Comparison of ENCODE assay signal across 13 cellular contexts in the genomic region with DNA sequence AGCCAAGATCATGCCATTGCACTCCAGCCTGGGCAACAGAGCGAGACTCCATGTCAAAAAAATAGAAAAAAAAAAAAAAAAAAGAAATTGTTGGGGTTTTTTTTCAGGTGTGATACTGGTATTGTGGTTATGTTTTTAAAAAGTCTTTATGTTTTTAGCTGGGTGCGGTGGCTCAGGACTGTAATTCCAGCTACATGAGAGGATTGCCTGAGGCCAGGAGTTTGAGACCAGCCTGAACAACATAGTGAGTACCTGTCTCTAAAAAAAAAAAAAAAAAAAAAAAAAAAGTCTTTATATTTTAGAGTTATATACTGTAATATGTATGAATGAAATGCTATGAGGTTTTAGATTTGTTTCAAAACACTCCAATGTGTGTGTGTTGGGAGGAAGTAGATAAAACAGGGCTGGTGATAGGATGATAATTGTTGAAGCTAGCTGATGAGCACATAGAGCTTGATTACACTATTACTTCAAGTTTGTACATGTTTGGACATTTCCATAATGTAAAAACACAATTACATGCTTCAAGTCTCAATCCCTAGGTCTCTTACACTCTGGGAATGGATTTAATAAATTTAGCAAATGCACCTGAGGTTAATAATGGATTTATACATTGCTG. TPM values are rescaled to one million over a fixed set of nuclear protein-coding genes. Genes with fewer than 3 reads are reported as not detected.
DNase-seq lines count a peak whose midpoint lies in the region; FAIRE-seq and TF ChIP-seq lines count a peak whose summit lies in the region.
"Had no signal": no experiment of that assay in that cellular context is flagged by ENCODE, and none has a peak within 500 bp of the region (broad histone marks: within the 10 kb centered on the region; RNA-seq: fewer than 3 reads in every experiment).

No MANE protein-coding gene starts in this region.

- H3K4ac ChIP-seq in trophoblast cell (ENCODE audit: low read depth, low read length) = no peak overlapping the region

- H3K27ac ChIP-seq in OCI-LY1 (ENCODE audit: low read depth, low read length, poor library complexity, severe bottlenecking) (peak overlapping the region; percentile 98), trophoblast cell (ENCODE audit: low read depth, low read length) (no peak overlapping the region), OCI-LY7 (ENCODE audit: low read depth, low read length, poor library complexity, severe bottlenecking) (no peak overlapping the region)
- H3K27ac ChIP-seq: body of pancreas had no signal

- no peak overlapping the region for H3K4me3 Mint-ChIP-seq in activated CD4-positive, alpha-beta T cell treated with anti-CD3 and anti-CD28 coated beads, Interleukin-2, amount 10 ng/mL, durations not matched to agents 7 days and 5 days
- H3K4me3 Mint-ChIP-seq in brain = no peak overlapping the region

- H3K9ac ChIP-seq in OCI-LY1 (ENCODE audit: low read length) = no peak overlapping the region
- no peak overlapping the region for H3K9ac ChIP-seq in trophoblast cell (ENCODE audit: low read length)

- H2AFZ ChIP-seq in OCI-LY1 (ENCODE audit: low read length) (no peak overlapping the region), trophoblast cell (ENCODE audit: insufficient read depth, low read length, poor library complexity) (no peak overlapping the region), OCI-LY7 (ENCODE audit: low read length) (no peak overlapping the region)

- DNase-seq in activated CD4-positive, alpha-beta T cell treated with anti-CD3 and anti-CD28 coated beads, Interleukin-2, amount 10 ng/mL, durations not matched to agents 7 days and 5 days = no peak
- DNase-seq in activated CD4-positive, alpha-beta T cell treated with anti-CD3 and anti-CD28 coated beads for 48 hours = no peak
- peak; percentile 48 to 58 for DNase-seq in trophoblast cell
- no peak for DNase-seq in OCI-LY7 (ENCODE audit: low spot score)
- DNase-seq in HTR-8/SVneo (ENCODE audit: insufficient read length, low spot score) = no peak
- no peak for DNase-seq in NCI-H187 treated with DMSO at 0.1 percent for 48 hours (lab: John Stamatoyannopoulos, UW)
- DNase-seq: body of pancreas, HCEC 1CT, NCI-H510A, transverse colon had no signal

- H2BK12ac ChIP-seq in trophoblast cell (ENCODE audit: low read length) = no peak overlapping the region

- H3K36me3 Mint-ChIP-seq in activated CD4-positive, alpha-beta T cell treated with anti-CD3 and anti-CD28 coated beads, Interleukin-2, amount 10 ng/mL, durations not matched to agents 7 days and 5 days (ENCODE audit: low read depth) = peaks cover 67% of the 10 kb centered on the region
- H3K36me3 Mint-ChIP-seq in brain = peaks cover 15% of the 10 kb centered on the region

- H2BK120ac ChIP-seq in trophoblast cell (ENCODE audit: insufficient read depth, low read length, poor library complexity) = no peak overlapping the region

- peaks cover 29% of the 10 kb centered on the region for H3K79me1 ChIP-seq in trophoblast cell (ENCODE audit: low read length)

- H3K36me3 ChIP-seq in OCI-LY1 (ENCODE audit: insufficient read depth, low read length) (no peaks in the 10 kb centered on the region), trophoblast cell (ENCODE audit: control insufficient read depth in 1 of 2, insufficient read depth in 2 of 2, low read length in 2 of 2) (no peaks in the 10 kb centered on the region), OCI-LY7 (ENCODE audit: insufficient read depth, low read length) (no peaks in the 10 kb centered on the region)
- H3K36me3 ChIP-seq: transverse colon had no signal

- CTCF ChIA-PET in activated CD4-positive, alpha-beta T cell treated with anti-CD3 and anti-CD28 coated beads, Interleukin-2, amount 10 ng/mL, durations not matched to agents 7 days and 5 days (lab: Charles Lee) = interaction anchor here (0.5 to 5.2 kb wide), 3 partner anchors 10 to 1215 kb away, joined by 3 to 78 read pairs (median 3); no protein-coding TSS in a partner anchor
- CTCF ChIA-PET in OCI-LY7 (lab: Charles Lee; ENCODE audit: unreplicated experiment) = no interaction called here

- H3K27me3 Mint-ChIP-seq in activated CD4-positive, alpha-beta T cell treated with anti-CD3 and anti-CD28 coated beads, Interleukin-2, amount 10 ng/mL, durations not matched to agents 7 days and 5 days = no peaks in the 10 kb centered on the region
- peaks cover 2% of the 10 kb centered on the region for H3K27me3 Mint-ChIP-seq in brain

- H3K9me3 ChIP-seq in OCI-LY1 (ENCODE audit: low read length) = peaks cover 5% of the 10 kb centered on the region
- peaks cover 2% of the 10 kb centered on the region for H3K9me3 ChIP-seq in trophoblast cell (ENCODE audit: insufficient read depth, low read depth, low read length)
- no peaks in the 10 kb centered on the region for H3K9me3 ChIP-seq in OCI-LY7 (ENCODE audit: low read length)
- H3K9me3 ChIP-seq: body of pancreas, transverse colon had no signal

- no peak overlapping the region for H2AK5ac ChIP-seq in trophoblast cell (ENCODE audit: low read length)

- BruUV-seq in OCI-LY7 (replicated peaks; lab: Mats Ljungman, UMichigan) = no TSS peak

- no peaks in the 10 kb centered on the region for H3K9me2 ChIP-seq in OCI-LY1 (ENCODE audit: low read depth, low read length)
- no peaks in the 10 kb centered on the region for H3K9me2 ChIP-seq in OCI-LY7 (ENCODE audit: insufficient read depth, low read length)

- peaks cover 13% of the 10 kb centered on the region for H3K9me3 Mint-ChIP-seq in activated CD4-positive, alpha-beta T cell treated with anti-CD3 and anti-CD28 coated beads, Interleukin-2, amount 10 ng/mL, durations not matched to agents 7 days and 5 days
- H3K9me3 Mint-ChIP-seq in brain = peaks cover 4 to 16% (median 13%) of the 10 kb centered on the region in 5 experiments

- no peak for TF ChIP-seq CTCF in OCI-LY1 (IDR thresholded peaks at IDR 0.05; ENCODE audit: low read length)
- no peak for TF ChIP-seq CTCF in brain (conservative IDR thresholded peaks at IDR 0.05)
- no peak for TF ChIP-seq CTCF in OCI-LY7 (conservative IDR thresholded peaks at IDR 0.05; ENCODE audit: low read length)

- intact Hi-C loops in OCI-LY7 (cut with micrococcal nuclease; ENCODE audit: unreplicated experiment) = no loop called here

- no peak overlapping the region for H3K18ac ChIP-seq in trophoblast cell (ENCODE audit: low read length)

- no peaks in the 10 kb centered on the region for H3F3A ChIP-seq in OCI-LY1 (ENCODE audit: insufficient read depth, low read length)

- H3K4me3 ChIP-seq in OCI-LY1 (ENCODE audit: low read depth, low read length, poor library complexity, severe bottlenecking) (no peak overlapping the region), trophoblast cell (ENCODE audit: low read depth, low read length) (no peak overlapping the region), OCI-LY7 (ENCODE audit: low read depth, low read length, poor library complexity, severe bottlenecking) (no peak overlapping the region)
- H3K4me3 ChIP-seq: body of pancreas, transverse colon had no signal

- H3K79me2 ChIP-seq in OCI-LY1 (ENCODE audit: insufficient read depth, low read length) (no peaks in the 10 kb centered on the region), trophoblast cell (ENCODE audit: control insufficient read depth, insufficient read depth, low read length, poor library complexity) (no peaks in the 10 kb centered on the region), OCI-LY7 (ENCODE audit: insufficient read depth, low read depth, low read length) (no peaks in the 10 kb centered on the region)

- H3K27me3 ChIP-seq in OCI-LY1 (ENCODE audit: insufficient read depth, low read length) (no peaks in the 10 kb centered on the region), trophoblast cell (ENCODE audit: insufficient read depth, low read length) (no peaks in the 10 kb centered on the region)
- H3K27me3 ChIP-seq: body of pancreas, transverse colon had no signal

- peak overlapping the region; percentile 72 for H3K27ac Mint-ChIP-seq in activated CD4-positive, alpha-beta T cell treated with anti-CD3 and anti-CD28 coated beads, Interleukin-2, amount 10 ng/mL, durations not matched to agents 7 days and 5 days
- peak overlapping the region in 3 of 5 experiments; percentile 41 to 99 (median 99) for H3K27ac Mint-ChIP-seq in brain

- H3K4me1 ChIP-seq in OCI-LY1 (ENCODE audit: insufficient read depth, low read length, severe bottlenecking) = peaks cover 54% of the 10 kb centered on the region
- H3K4me1 ChIP-seq in trophoblast cell (ENCODE audit: control insufficient read depth in 1 of 2, insufficient read depth in 2 of 2, low read length in 2 of 2) = peaks cover 16 to 24% of the 10 kb centered on the region in 2 experiments
- H3K4me1 ChIP-seq in OCI-LY7 (ENCODE audit: insufficient read depth, low read length, poor library complexity, severe bottlenecking) = peaks cover 31% of the 10 kb centered on the region

- no peak overlapping the region for H3K4me2 ChIP-seq in OCI-LY1 (ENCODE audit: low read length)
- H3K4me2 ChIP-seq in trophoblast cell (ENCODE audit: low read length) = no peak overlapping the region
- no peak overlapping the region for H3K4me2 ChIP-seq in OCI-LY7 (ENCODE audit: low read length)

- H3K14ac ChIP-seq in trophoblast cell (ENCODE audit: low read length) = no peak overlapping the region

- no peaks in the 10 kb centered on the region for H4K20me1 ChIP-seq in OCI-LY1 (ENCODE audit: insufficient read depth, low read length)
- no peaks in the 10 kb centered on the region for H4K20me1 ChIP-seq in OCI-LY7 (ENCODE audit: insufficient read depth, low read length)

- no peak overlapping the region for H3K23ac ChIP-seq in trophoblast cell (ENCODE audit: low read length)

- POLR2A ChIA-PET in activated CD4-positive, alpha-beta T cell treated with anti-CD3 and anti-CD28 coated beads, Interleukin-2, amount 10 ng/mL, durations not matched to agents 7 days and 5 days (lab: Charles Lee) = interaction anchor here (0.7 kb wide), 1 partner anchor 63 kb away, joined by 3 read pairs; no protein-coding TSS in a partner anchor
- POLR2A ChIA-PET in OCI-LY7 (lab: Charles Lee) = interaction anchor here (0.7 to 1.2 kb wide), 2 partner anchors 216 to 217 kb away, joined by 5 to 8 read pairs; no protein-coding TSS in a partner anchor

- WGBS in trophoblast cell (ENCODE audit: extremely low coverage, insufficient coverage, insufficient read length) = no CpG with 5 or more reads among the region's 2 CpGs

- H3K4me1 Mint-ChIP-seq in activated CD4-positive, alpha-beta T cell treated with anti-CD3 and anti-CD28 coated beads, Interleukin-2, amount 10 ng/mL, durations not matched to agents 7 days and 5 days = peaks cover 69% of the 10 kb centered on the region
- H3K4me1 Mint-ChIP-seq in brain = peaks cover 52% of the 10 kb centered on the region

- FAIRE-seq in HTR-8/SVneo (lab: Jason Lieb, UNC) = no peak
- FAIRE-seq: islet of Langerhans had no signal

- H4K12ac ChIP-seq in trophoblast cell (ENCODE audit: low read depth, low read length) = no peak overlapping the region

- H2BK5ac ChIP-seq in trophoblast cell (ENCODE audit: low read depth, low read length, poor library complexity) = no peak overlapping the region

- no peak overlapping the region for H4K8ac ChIP-seq in trophoblast cell (ENCODE audit: low read depth, low read length)

- H4K91ac ChIP-seq in trophoblast cell (ENCODE audit: low read depth, low read length) = no peak overlapping the region

RNA-seq across cellular contexts. Expression of gene ATP5PO, which starts 30.2 kb away (rescaled TPM):
- total RNA-seq in activated CD4-positive, alpha-beta T cell treated with anti-CD3 and anti-CD28 coated beads, Interleukin-2, amount 10 ng/mL, durations not matched to agents 7 days and 5 days = 100 to 1,000 TPM; 190 to 201 TPM
- 340 TPM for polyA plus RNA-seq in brain (ENCODE audit: insufficient read depth, low read depth, low replicate concordance)
- 330 and 331 TPM in 2 replicates for polyA plus RNA-seq in trophoblast cell (2013)
- 180 and 210 TPM in 2 replicates for total RNA-seq in OCI-LY7 (2014; rRNA removed; shearing (Covaris generic))
- total RNA-seq in OCI-LY7 (2022) = 206 and 227 TPM in 2 replicates

Comparison
In these comparisons a context has a peak if more than half of its experiments do, and no peak if none do; other contexts are left out.
1. DNase-seq: peak in trophoblast cell (2 of 2); none in activated CD4-positive, alpha-beta T cell treated with anti-CD3 and anti-CD28 coated beads, Interleukin-2, amount 10 ng/mL, durations not matched to agents 7 days and 5 days (single experiment), activated CD4-positive, alpha-beta T cell treated with anti-CD3 and anti-CD28 coated beads for 48 hours (single experiment), OCI-LY7 (single experiment), HTR-8/SVneo (single experiment) and NCI-H187 treated with DMSO at 0.1 percent for 48 hours (single experiment).